In genomic region chr2:46305767-46306166, GRCh38 we compare ENCODE assay signal across 13 cellular contexts. TPM values are rescaled to one million over a fixed set of nuclear protein-coding genes. Genes with fewer than 3 reads are reported as not detected.
DNase-seq lines count a peak whose midpoint lies in the region; ATAC-seq and TF ChIP-seq lines count a peak whose summit lies in the region.
"Had no signal": no experiment of that assay in that cellular context is flagged by ENCODE, and none has a peak within 500 bp of the region (broad histone marks: within the 10 kb centered on the region; RNA-seq: fewer than 3 reads in every experiment).

No MANE protein-coding gene starts in this region.

- ATAC-seq in left ventricle myocardium superior (no peak), GM18502 (IDR thresholded peaks at IDR 0.05; ENCODE audit: poor library complexity, unreplicated experiment) (no peak), GM21528 (IDR thresholded peaks at IDR 0.05; ENCODE audit: low FRiP score, unreplicated experiment) (no peak)
- ATAC-seq: WTC11 had no signal

- peak overlapping the region; percentile 75 to 94 for H3K27ac ChIP-seq in right atrium auricular region
- peak overlapping the region; percentile 58 for H3K27ac ChIP-seq in colonic mucosa
- no peak overlapping the region for H3K27ac ChIP-seq in parathyroid adenoma
- peak overlapping the region; percentile 25 for H3K27ac ChIP-seq in vagina

- H3K36me3 ChIP-seq in right atrium auricular region (no peaks in the 10 kb centered on the region), colonic mucosa (no peaks in the 10 kb centered on the region), parathyroid adenoma (ENCODE audit: control insufficient read depth, insufficient read depth, low read length) (no peaks in the 10 kb centered on the region), vagina (no peaks in the 10 kb centered on the region)
- H3K36me3 ChIP-seq: adrenal gland had no signal

- H3K4me1 ChIP-seq in right atrium auricular region (peaks cover 0 to 88% of the 10 kb centered on the region in 2 donors), colonic mucosa (peaks cover 25% of the 10 kb centered on the region), parathyroid adenoma (peaks cover 29% of the 10 kb centered on the region), vagina (peaks cover 74% of the 10 kb centered on the region)

- intact Hi-C loops in left ventricle myocardium superior (cut with micrococcal nuclease), result loop anchor here (10.0 kb wide), 1 partner anchor 49 kb away; no protein-coding TSS in a partner anchor
- intact Hi-C loops in colonic mucosa (cut with DNase I), result no loop called here
- intact Hi-C loops in vagina (cut with DNase I), result loop anchor here (5.0 kb wide), 1 partner anchor 42 kb away; no protein-coding TSS in a partner anchor

- H3K9me3 ChIP-seq in right atrium auricular region, result no peaks in the 10 kb centered on the region
- no peaks in the 10 kb centered on the region for H3K9me3 ChIP-seq in colonic mucosa
- H3K9me3 ChIP-seq in parathyroid adenoma (ENCODE audit: control insufficient read depth, low read length), result no peaks in the 10 kb centered on the region
- H3K9me3 ChIP-seq in vagina, result no peaks in the 10 kb centered on the region
- H3K9me3 ChIP-seq: adrenal gland had no signal

- peak overlapping the region; percentile 5 for H3K4me2 ChIP-seq in parathyroid adenoma (ENCODE audit: low read length)

- H3K79me2 ChIP-seq in parathyroid adenoma, result peaks cover 65% of the 10 kb centered on the region

- H3K4me3 ChIP-seq in right atrium auricular region, result no peak overlapping the region
- no peak overlapping the region for H3K4me3 ChIP-seq in colonic mucosa
- H3K4me3 ChIP-seq in parathyroid adenoma (ENCODE audit: low read depth, low read length), result no peak overlapping the region
- H3K4me3 ChIP-seq in vagina, result no peak overlapping the region
- H3K4me3 ChIP-seq: adrenal gland had no signal

- H3K9ac ChIP-seq in colonic mucosa (ENCODE audit: low read depth in 2 of 2, low read length in 2 of 2), result no peak overlapping the region
- no peak overlapping the region for H3K9ac ChIP-seq in parathyroid adenoma

- TF ChIP-seq POLR2A in vagina (IDR thresholded peaks at IDR 0.05), result no peak

- no peak overlapping the region for H2AFZ ChIP-seq in parathyroid adenoma

- DNase-seq in right atrium auricular region (ENCODE audit: low spot score) (no peak), left ventricle myocardium superior (no peak), colonic mucosa (no peak), vagina (ENCODE audit: extremely low spot score in 2 of 2) (no peak), SIG-M5 treated with dmso at 0.1 percent for 504 hours (lab: John Stamatoyannopoulos, UW; ENCODE audit: unreplicated experiment) (no peak)
- DNase-seq: adrenal gland, erythroblast, NCI-H187, NCI-H526 treated with DMSO at 0.1 percent for 48 hours had no signal

- no peaks in the 10 kb centered on the region for H3K27me3 ChIP-seq in right atrium auricular region
- H3K27me3 ChIP-seq in colonic mucosa, result no peaks in the 10 kb centered on the region
- no peaks in the 10 kb centered on the region for H3K27me3 ChIP-seq in parathyroid adenoma (ENCODE audit: control insufficient read depth, insufficient read depth, low read length)
- H3K27me3 ChIP-seq in vagina, result no peaks in the 10 kb centered on the region
- H3K27me3 ChIP-seq: adrenal gland had no signal

- TF ChIP-seq CTCF in right atrium auricular region (IDR thresholded peaks at IDR 0.05), result no peak
- no peak for TF ChIP-seq CTCF in colonic mucosa (IDR thresholded peaks at IDR 0.05)
- TF ChIP-seq CTCF in parathyroid adenoma (IDR thresholded peaks at IDR 0.05), result no peak
- TF ChIP-seq CTCF in vagina (IDR thresholded peaks at IDR 0.05), result no peak

RNA-seq across cellular contexts. Expression of gene EPAS1, which starts 8.6 kb away (rescaled TPM):
- total RNA-seq in right atrium auricular region (100 to 1,000 TPM; 257 to 311 TPM), left ventricle myocardium superior (212 TPM), colonic mucosa (100 to 1,000 TPM; 116 to 140 TPM), vagina (222 TPM)
